ENCODE assay signal across 1 cellular context in the genomic region with DNA sequence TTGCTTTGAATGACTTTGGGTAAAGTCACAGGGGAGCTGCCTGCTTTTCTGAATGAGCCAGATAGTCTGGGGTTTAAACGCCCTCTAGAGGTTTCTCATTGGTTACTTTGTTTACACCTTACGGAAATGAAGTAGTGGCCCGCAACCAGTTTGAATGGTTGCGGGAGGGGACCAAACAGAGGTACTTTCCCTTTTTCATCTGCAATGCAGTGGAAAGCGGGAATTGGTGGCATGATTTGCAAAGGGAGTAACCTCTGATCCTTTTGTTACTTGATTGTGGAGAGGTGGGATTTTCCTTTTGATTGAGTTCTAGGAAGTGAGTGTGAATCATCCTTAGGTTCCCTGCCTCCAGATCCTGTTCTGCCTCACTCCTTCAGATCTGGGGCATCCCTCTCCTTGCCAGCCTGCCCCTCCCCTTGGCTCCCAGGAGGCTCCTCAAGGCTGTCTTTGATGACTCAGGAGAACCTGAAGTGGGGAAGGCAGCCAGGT.
A peak's percentile ranks its signal among the peaks of the same experiment; 100 is the strongest.
TF ChIP-seq lines count a peak whose summit lies in the region.

No MANE protein-coding gene starts in this region.

TF ChIP-seq in HepG2, 621 proteins besides CTCF, POLR2A, EP300 and RAD21:
- TF ChIP-seq SNAPC4 (CRISPR knock-in tag; IDR thresholded peaks at IDR 0.05) (no peak), NFYB (CRISPR knock-in tag; IDR thresholded peaks at IDR 0.05) (no peak), ATAD3A (CRISPR knock-in tag; IDR thresholded peaks at IDR 0.05) (no peak), FOXK1 (CRISPR knock-in tag; IDR thresholded peaks at IDR 0.05; ENCODE audit: borderline replicate concordance, low read depth) (no peak), ZKSCAN1 (IDR thresholded peaks at IDR 0.05; ENCODE audit: low read length) (no peak), GABPA (IDR thresholded peaks at IDR 0.05; ENCODE audit: low read depth, low read length) (no peak), GABPA (CRISPR knock-in tag; IDR thresholded peaks at IDR 0.05; ENCODE audit: low read depth) (peak; percentile 26; the same call in 1 of the 2 replicates), ZSCAN22 (CRISPR knock-in tag; IDR thresholded peaks at IDR 0.05) (no peak), ZNF44 (CRISPR knock-in tag; IDR thresholded peaks at IDR 0.05) (no peak), STAG1 (CRISPR knock-in tag; IDR thresholded peaks at IDR 0.05) (peak; percentile 27; the same call in 1 of the 2 replicates), ZNF780A (CRISPR knock-in tag; IDR thresholded peaks at IDR 0.05) (no peak), MAFK (conservative IDR thresholded peaks at IDR 0.05 in 1 of 2, IDR thresholded peaks at IDR 0.05 in 1 of 2; ENCODE audit: low read length in 2 of 2) (no peak)
